9 cellular contexts compared by ENCODE assay signal in genomic region chr13:36817996-36818395, GRCh38. TPM values are rescaled to one million over a fixed set of nuclear protein-coding genes. Genes with fewer than 3 reads are reported as not detected.
DNase-seq lines count a peak whose midpoint lies in the region; ATAC-seq, FAIRE-seq and TF ChIP-seq lines count a peak whose summit lies in the region.
"Had no signal": no experiment of that assay in that cellular context is flagged by ENCODE, and none has a peak within 500 bp of the region (broad histone marks: within the 10 kb centered on the region; RNA-seq: fewer than 3 reads in every experiment).

No MANE protein-coding gene starts in this region.

- no peak overlapping the region for H2BK120ac ChIP-seq in H1 (replicated peaks; ENCODE audit: low read depth, low read length)

- H3K36me3 ChIP-seq in OCI-LY3 (replicated peaks; ENCODE audit: low read depth, low read length), result peaks cover 13% of the 10 kb centered on the region
- no peaks in the 10 kb centered on the region for H3K36me3 ChIP-seq in H1 (ENCODE audit: control insufficient read depth in 2 of 4, insufficient read depth in 4 of 4, low read length in 3 of 4)
- H3K36me3 ChIP-seq: uterus had no signal

- H3K56ac ChIP-seq in H1 (replicated peaks; ENCODE audit: insufficient read length, low read depth, low read length), result no peak overlapping the region

- no peak overlapping the region for H2BK5ac ChIP-seq in H1 (ENCODE audit: low read depth, low read length)

- no peaks in the 10 kb centered on the region for H3K9me3 Mint-ChIP-seq in activated CD4-positive, alpha-beta T cell treated with anti-CD3 and anti-CD28 coated beads, Interleukin-2, amount 10 ng/mL, durations not matched to agents 24 days and 14 days
- H3K9me3 Mint-ChIP-seq in progenitor cell of endocrine pancreas (ENCODE audit: low read depth), result no peaks in the 10 kb centered on the region

- intact Hi-C loops in activated CD4-positive, alpha-beta T cell treated with anti-CD3 and anti-CD28 coated beads, Interleukin-2, amount 10 ng/mL, durations not matched to agents 24 days and 14 days (cut with micrococcal nuclease), result loop anchor here (2.0 to 10.0 kb wide), 4 partner anchors 39 to 1527 kb away; partner anchors contain the start of genes SUPT20H and UFM1

- H2AFZ ChIP-seq in OCI-LY3 (ENCODE audit: low read depth, low read length) (peak overlapping the region; percentile 100), H1 (ENCODE audit: low read length) (peak overlapping the region; percentile 68; the same call in 1 of the 2 replicates)

- TF ChIP-seq EP300 in H1 (IDR thresholded peaks at IDR 0.05; ENCODE audit: borderline replicate concordance in 1 of 2, low read depth in 2 of 2, low read length in 2 of 2), result no peak

- no peak for ATAC-seq in HG03108 (IDR thresholded peaks at IDR 0.05; ENCODE audit: unreplicated experiment)

- peaks cover 2% of the 10 kb centered on the region; the same call in 1 of the 2 replicates for H3K79me1 ChIP-seq in H1 (ENCODE audit: low read depth, low read length)

- H3K27me3 ChIP-seq in OCI-LY3 (ENCODE audit: low read depth, low read length) (no peaks in the 10 kb centered on the region), H1 (replicated peaks in 1 of 4; ENCODE audit: control insufficient read depth in 3 of 4, extremely low read depth in 1 of 4, insufficient read depth in 3 of 4, low read length in 3 of 4) (no peaks in the 10 kb centered on the region)
- H3K27me3 ChIP-seq: uterus had no signal

- H3K27me3 Mint-ChIP-seq in activated CD4-positive, alpha-beta T cell treated with anti-CD3 and anti-CD28 coated beads, Interleukin-2, amount 10 ng/mL, durations not matched to agents 24 days and 14 days, result peaks cover 22% of the 10 kb centered on the region
- no peaks in the 10 kb centered on the region for H3K27me3 Mint-ChIP-seq in progenitor cell of endocrine pancreas

- peaks cover 35% of the 10 kb centered on the region for H3K4me1 Mint-ChIP-seq in activated CD4-positive, alpha-beta T cell treated with anti-CD3 and anti-CD28 coated beads, Interleukin-2, amount 10 ng/mL, durations not matched to agents 24 days and 14 days
- H3K4me1 Mint-ChIP-seq in progenitor cell of endocrine pancreas (ENCODE audit: low read depth), result peaks cover 22% of the 10 kb centered on the region

- no peak overlapping the region for H2BK15ac ChIP-seq in H1 (ENCODE audit: low read length)

- H4K91ac ChIP-seq in H1 (replicated peaks; ENCODE audit: insufficient read length, low read length), result no peak overlapping the region

- no peak overlapping the region for H4K8ac ChIP-seq in H1 (ENCODE audit: extremely low read depth, insufficient read depth, low read length)

- no peak for DNase-seq in activated CD4-positive, alpha-beta T cell treated with anti-CD3 and anti-CD28 coated beads, Interleukin-2, amount 10 ng/mL, durations not matched to agents 24 days and 14 days
- no peak for DNase-seq in activated CD4-positive, alpha-beta T cell treated with anti-CD3 and anti-CD28 coated beads for 4 hours
- DNase-seq in H1 (ENCODE audit: low read depth in 1 of 2, low spot score in 2 of 2) (no peak), progenitor cell of endocrine pancreas (ENCODE audit: low spot score, unreplicated experiment) (no peak), frontal cortex (ENCODE audit: low spot score in 2 of 2) (no peak), NCI-H2196 (lab: John Stamatoyannopoulos, UW; ENCODE audit: unreplicated experiment) (no peak)
- DNase-seq: uterus had no signal

- H3K4me3 ChIP-seq in OCI-LY3 (ENCODE audit: low read length), result peak overlapping the region; percentile 82
- H3K4me3 ChIP-seq in H1 (ENCODE audit: extremely low read depth in 1 of 4, insufficient read depth in 2 of 4, low read depth in 3 of 4, low read length in 4 of 4), result peak overlapping the region in 1 of 4 experiments; percentile 75; a peak in 2 of 8 replicates

- peaks cover 39% of the 10 kb centered on the region for H3K79me2 ChIP-seq in OCI-LY3 (ENCODE audit: low read length)
- H3K79me2 ChIP-seq in H1 (ENCODE audit: control insufficient read depth in 1 of 2, insufficient read depth in 2 of 2, low read length in 2 of 2), result peaks cover 0 to 18% of the 10 kb centered on the region in 2 experiments; a peak in 2 of 4 replicates

- no peak overlapping the region for H2BK20ac ChIP-seq in H1 (ENCODE audit: low read length)

- TF ChIP-seq CTCF in OCI-LY3 (IDR thresholded peaks at IDR 0.05; ENCODE audit: low read depth, low read length), result peak; percentile 65
- TF ChIP-seq CTCF in H1 (IDR thresholded peaks at IDR 0.05; ENCODE audit: control extremely low read depth in 1 of 3, insufficient read depth in 1 of 3, low read depth in 1 of 3, low read length in 3 of 3), result no peak
- no peak for TF ChIP-seq CTCF in progenitor cell of endocrine pancreas (IDR thresholded peaks at IDR 0.05; ENCODE audit: unreplicated experiment)

- no peak overlapping the region for H3K18ac ChIP-seq in H1 (ENCODE audit: extremely low read depth, low read length)

- peak overlapping the region; percentile 96 for H3K4me3 Mint-ChIP-seq in activated CD4-positive, alpha-beta T cell treated with anti-CD3 and anti-CD28 coated beads, Interleukin-2, amount 10 ng/mL, durations not matched to agents 24 days and 14 days
- peak overlapping the region; percentile 91 for H3K4me3 Mint-ChIP-seq in progenitor cell of endocrine pancreas (ENCODE audit: low read depth)

- POLR2A ChIA-PET in H1 (lab: Charles Lee; ENCODE audit: partially characterized antibody), result no interaction called here

- H3K27ac ChIP-seq in OCI-LY3 (ENCODE audit: low read length) (no peak overlapping the region), H1 (ENCODE audit: low read depth, low read length) (no peak overlapping the region)

- TF ChIP-seq POLR2A in H1 (IDR thresholded peaks at IDR 0.05; ENCODE audit: control extremely low read depth in 1 of 2, low read depth in 2 of 2, low read length in 2 of 2), result no peak

- H3K4me1 ChIP-seq in OCI-LY3 (ENCODE audit: low read length) (peaks cover 22% of the 10 kb centered on the region), H1 (replicated peaks in 1 of 4; ENCODE audit: control insufficient read depth in 3 of 4, insufficient read depth in 4 of 4, low read length in 3 of 4) (peaks cover 0 to 9% (median 4%) of the 10 kb centered on the region in 4 experiments; a peak in 4 of 7 replicates)
- H3K4me1 ChIP-seq: uterus had no signal

- peaks cover 12% of the 10 kb centered on the region for H3K36me3 Mint-ChIP-seq in activated CD4-positive, alpha-beta T cell treated with anti-CD3 and anti-CD28 coated beads, Interleukin-2, amount 10 ng/mL, durations not matched to agents 24 days and 14 days (ENCODE audit: low read depth)
- H3K36me3 Mint-ChIP-seq in progenitor cell of endocrine pancreas (ENCODE audit: insufficient read depth), result no peaks in the 10 kb centered on the region

- no peak overlapping the region for H3K14ac ChIP-seq in H1 (ENCODE audit: insufficient read length)

- H3K9ac ChIP-seq in OCI-LY3 (ENCODE audit: low read length) (peak overlapping the region; percentile 78), H1 (replicated peaks in 1 of 4; ENCODE audit: extremely low read depth in 1 of 4, low read depth in 3 of 4, low read length in 3 of 4) (no peak overlapping the region)

- H3K23ac ChIP-seq in H1 (ENCODE audit: insufficient read length), result no peak overlapping the region

- H3K4ac ChIP-seq in H1 (replicated peaks; ENCODE audit: insufficient read length, low read depth, low read length), result no peak overlapping the region

- no peak overlapping the region for H2AK5ac ChIP-seq in H1 (ENCODE audit: low read depth, low read length)

- CTCF ChIA-PET in H1 (lab: Charles Lee; ENCODE audit: partially characterized antibody), result no interaction called here

- TF ChIP-seq RAD21 in H1 (IDR thresholded peaks at IDR 0.05 in 1 of 2, conservative IDR thresholded peaks at IDR 0.05 in 1 of 2; ENCODE audit: low read depth in 2 of 2, low read length in 2 of 2), result peak; percentile 22 to 44

- H2BK12ac ChIP-seq in H1 (ENCODE audit: low read depth, low read length), result no peak overlapping the region

- H3K23me2 ChIP-seq in H1 (ENCODE audit: low read depth, low read length), result peaks cover 9% of the 10 kb centered on the region

- H3K9me3 ChIP-seq in OCI-LY3 (ENCODE audit: insufficient read depth, low read length) (no peaks in the 10 kb centered on the region), H1 (ENCODE audit: insufficient read depth in 2 of 2, low read depth in 1 of 2, low read length in 1 of 2) (no peaks in the 10 kb centered on the region)
- H3K9me3 ChIP-seq: uterus had no signal

- no peak overlapping the region for H3K27ac Mint-ChIP-seq in activated CD4-positive, alpha-beta T cell treated with anti-CD3 and anti-CD28 coated beads, Interleukin-2, amount 10 ng/mL, durations not matched to agents 24 days and 14 days
- peak overlapping the region; percentile 76 for H3K27ac Mint-ChIP-seq in progenitor cell of endocrine pancreas

- FAIRE-seq in H1 (lab: Jason Lieb, UNC), result no peak
- no peak for FAIRE-seq in frontal cortex (lab: Jason Lieb, UNC)

- H4K20me1 ChIP-seq in OCI-LY3 (ENCODE audit: insufficient read depth, low read length), result peaks cover 21% of the 10 kb centered on the region
- no peaks in the 10 kb centered on the region for H4K20me1 ChIP-seq in H1 (replicated peaks in 1 of 2; ENCODE audit: control insufficient read depth in 1 of 2, insufficient read depth in 2 of 2, low read length in 2 of 2)

- H3K4me2 ChIP-seq in OCI-LY3 (ENCODE audit: low read length), result peak overlapping the region; percentile 90
- H3K4me2 ChIP-seq in H1 (ENCODE audit: insufficient read depth in 1 of 2, low read depth in 2 of 2, low read length in 2 of 2), result peak overlapping the region; percentile 93 to 97; a peak in 2 of 4 replicates

- H4K5ac ChIP-seq in H1 (ENCODE audit: insufficient read length, low read depth, low read length), result no peak overlapping the region

- WGBS in H1 (ENCODE audit: extremely low coverage in 1 of 2, insufficient coverage in 1 of 2, insufficient read length in 1 of 2, insufficient replicate concordance in 2 of 2, low coverage in 1 of 2, low lambda C conversion rate in 2 of 2, missing lambda C conversion rate in 1 of 2), 2 experiments, result 61% methylated on average over 4 of the region's 4 CpGs; no CpG with 5 or more reads in 1 of the 2 experiments

TF ChIP-seq in H1, 55 proteins besides CTCF, POLR2A, EP300 and RAD21 (continues in another document):
- no peak for TF ChIP-seq SUZ12 (IDR thresholded peaks at IDR 0.05; ENCODE audit: low read length)
- no peak for TF ChIP-seq JUND (IDR thresholded peaks at IDR 0.05; ENCODE audit: low read length)

RNA-seq across cellular contexts. Expression of gene RFXAP, which starts 1.0 kb away (rescaled TPM):
- 18.0 and 20.9 TPM in 2 replicates for total RNA-seq in activated CD4-positive, alpha-beta T cell treated with anti-CD3 and anti-CD28 coated beads, Interleukin-2, amount 10 ng/mL, durations not matched to agents 24 days and 14 days
- 11.5 and 13.5 TPM in 2 replicates for total RNA-seq in H1 (2021; fragmentation: NEBNext Ultra II Directional; extraction: Animal tissue kit (Norgen Biotek cat#: 25700))
- 3.6 and 5.2 TPM in 2 replicates for polyA plus RNA-seq in H1 (2011; rRNA removed)
- 7.4 TPM for polyA plus RNA-seq in H1 (2011; cell fraction: cytosol; rRNA removed)
- 4.0 TPM for polyA plus RNA-seq in H1 (2011; cell fraction: nucleus; rRNA removed)
- polyA plus RNA-seq in H1 (2012, experiment 1 of 2), result 6.7 to 8.3 TPM (median 7.2 TPM) in 4 replicates
- polyA plus RNA-seq in H1 (2012, experiment 2 of 2), result 2.4 TPM
- 6.7 TPM for polyA plus RNA-seq in H1 (2013, experiment 1 of 2)
- 5.8 TPM for polyA plus RNA-seq in H1 (2013, experiment 2 of 2)
- 1.8 and 2.2 TPM in 2 replicates for polyA minus RNA-seq in H1 (2011; rRNA and poly(A)+ RNA removed)
- 2.5 TPM for polyA minus RNA-seq in H1 (2011; cell fraction: cytosol; rRNA and poly(A)+ RNA removed)
- polyA minus RNA-seq in H1 (2011; cell fraction: nucleus; rRNA and poly(A)+ RNA removed), result 4.8 TPM
- total RNA-seq in progenitor cell of endocrine pancreas, result 11.7 and 13.3 TPM in 2 replicates
- 5.3 TPM for total RNA-seq in frontal cortex
